ENCODE assay signal across 21 cellular contexts in the genomic region with DNA sequence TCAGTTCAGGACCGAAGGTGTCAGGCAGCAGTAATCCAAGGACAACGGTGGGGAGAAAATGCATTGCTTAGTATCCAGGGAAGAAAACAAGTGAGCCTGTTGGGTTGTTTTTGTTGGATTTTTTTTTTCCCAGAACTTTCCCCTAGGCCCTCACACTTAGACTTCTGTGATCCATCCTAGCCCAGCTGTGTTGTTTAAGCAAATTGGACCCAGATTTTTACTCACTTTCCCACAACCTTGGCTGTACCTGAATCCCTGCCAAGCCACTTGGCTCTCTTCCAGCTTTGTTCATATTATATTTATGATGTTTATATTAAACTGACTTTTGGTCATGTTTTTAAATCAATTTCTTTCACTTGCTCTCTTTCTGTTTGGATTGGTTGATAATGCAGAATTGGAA. TPM values are rescaled to one million over a fixed set of nuclear protein-coding genes. Genes with fewer than 3 reads are reported as not detected.
DNase-seq lines count a peak whose midpoint lies in the region; ATAC-seq and TF ChIP-seq lines count a peak whose summit lies in the region.
"Had no signal": no experiment of that assay in that cellular context is flagged by ENCODE, and none has a peak within 500 bp of the region (broad histone marks: within the 10 kb centered on the region; RNA-seq: fewer than 3 reads in every experiment).

No MANE protein-coding gene starts in this region.

- no peaks in the 10 kb centered on the region for H3K36me3 Mint-ChIP-seq in nephron (ENCODE audit: low read depth)
- H3K36me3 Mint-ChIP-seq: activated naive CD4-positive, alpha-beta T cell treated with anti-CD3 and anti-CD28 coated beads, Interleukin-2, amount 10 ng/mL, durations not matched to agents 7 days and 5 days; memory B cell; natural killer cell had no signal

- H3K9me3 ChIP-seq in colonic mucosa = no peaks in the 10 kb centered on the region
- H3K9me3 ChIP-seq: spleen had no signal

- peak overlapping the region; percentile 89 to 92 (median 92) for H3K27ac Mint-ChIP-seq in nephron
- H3K27ac Mint-ChIP-seq: activated CD8-positive, alpha-beta T cell treated with anti-CD3 and anti-CD28 coated beads for 36 hours; activated naive CD4-positive, alpha-beta T cell treated with anti-CD3 and anti-CD28 coated beads, Interleukin-2, amount 10 ng/mL, durations not matched to agents 7 days and 5 days; activated T-cell treated with anti-CD3 and anti-CD28 coated beads, Interleukin-2, amount 50 U/mL, for 24 hours; memory B cell; natural killer cell; T-helper 2 cell treated with Interferon-gamma antibody and Interleukin-4, amounts not matched to agents 5 μg/mL and 100 μg/mL, for 36 hours had no signal

- H3K9me3 Mint-ChIP-seq in nephron = no peaks in the 10 kb centered on the region
- H3K9me3 Mint-ChIP-seq: activated CD8-positive, alpha-beta T cell treated with anti-CD3 and anti-CD28 coated beads for 36 hours; activated naive CD4-positive, alpha-beta T cell treated with anti-CD3 and anti-CD28 coated beads, Interleukin-2, amount 10 ng/mL, durations not matched to agents 7 days and 5 days; activated T-cell treated with anti-CD3 and anti-CD28 coated beads, Interleukin-2, amount 50 U/mL, for 24 hours; memory B cell; natural killer cell; T-helper 2 cell treated with Interferon-gamma antibody and Interleukin-4, amounts not matched to agents 5 μg/mL and 100 μg/mL, for 36 hours had no signal

- H3K4me1 ChIP-seq in colonic mucosa = no peaks in the 10 kb centered on the region
- H3K4me1 ChIP-seq: spleen had no signal

- peak overlapping the region in 1 of 3 experiments; percentile 2 for H3K4me3 Mint-ChIP-seq in nephron
- H3K4me3 Mint-ChIP-seq: activated CD8-positive, alpha-beta T cell treated with anti-CD3 and anti-CD28 coated beads for 36 hours; activated naive CD4-positive, alpha-beta T cell treated with anti-CD3 and anti-CD28 coated beads, Interleukin-2, amount 10 ng/mL, durations not matched to agents 7 days and 5 days; activated T-cell treated with anti-CD3 and anti-CD28 coated beads, Interleukin-2, amount 50 U/mL, for 24 hours; memory B cell; natural killer cell; T-helper 2 cell treated with Interferon-gamma antibody and Interleukin-4, amounts not matched to agents 5 μg/mL and 100 μg/mL, for 36 hours had no signal

- H3K27ac ChIP-seq in colonic mucosa = no peak overlapping the region
- H3K27ac ChIP-seq: spleen had no signal

- TF ChIP-seq CTCF in LNCaP clone FGC (IDR thresholded peaks at IDR 0.05; ENCODE audit: control insufficient read depth, extremely low read depth, insufficient read depth) (no peak), colonic mucosa (IDR thresholded peaks at IDR 0.05) (no peak), nephron (IDR thresholded peaks at IDR 0.05; ENCODE audit: unreplicated experiment in 3 of 3) (no peak), foreskin fibroblast (IDR thresholded peaks at IDR 0.05; ENCODE audit: low read depth, low read length) (no peak)

- H3K4me1 Mint-ChIP-seq in nephron = peaks cover 60% of the 10 kb centered on the region
- H3K4me1 Mint-ChIP-seq: activated naive CD4-positive, alpha-beta T cell treated with anti-CD3 and anti-CD28 coated beads, Interleukin-2, amount 10 ng/mL, durations not matched to agents 7 days and 5 days; natural killer cell had no signal

- H3K27me3 Mint-ChIP-seq in nephron (ENCODE audit: low read depth) = peaks cover 3% of the 10 kb centered on the region
- H3K27me3 Mint-ChIP-seq: activated T-cell treated with anti-CD3 and anti-CD28 coated beads, Interleukin-2, amount 50 U/mL, for 24 hours had no signal

- H3K36me3 ChIP-seq in colonic mucosa (no peaks in the 10 kb centered on the region), H7 (replicated peaks; ENCODE audit: control insufficient read depth, insufficient read depth, low read length) (no peaks in the 10 kb centered on the region)

- no peaks in the 10 kb centered on the region for H3K27me3 ChIP-seq in colonic mucosa
- H3K27me3 ChIP-seq in H7 (ENCODE audit: control insufficient read depth, insufficient read depth, low read length) = no peaks in the 10 kb centered on the region
- H3K27me3 ChIP-seq: dorsolateral prefrontal cortex, spleen had no signal

- no peak for ATAC-seq in GM18498 (IDR thresholded peaks at IDR 0.05; ENCODE audit: unreplicated experiment)
- ATAC-seq: activated CD8-positive, alpha-beta T cell treated with anti-CD3 and anti-CD28 coated beads for 36 hours; natural killer cell had no signal

- peak overlapping the region in 1 of 2 donors; percentile 9 for H3K9ac ChIP-seq in colonic mucosa (ENCODE audit: low read depth in 2 of 2, low read length in 2 of 2)

- intact Hi-C loops in colonic mucosa (cut with DNase I) = no loop called here

- H3K4me3 ChIP-seq in LNCaP clone FGC (ENCODE audit: low read depth, low read length) = no peak overlapping the region
- H3K4me3 ChIP-seq in colonic mucosa = no peak overlapping the region
- no peak overlapping the region for H3K4me3 ChIP-seq in foreskin fibroblast (ENCODE audit: low read depth in 1 of 2, low read length in 2 of 2)
- H3K4me3 ChIP-seq in H7 (ENCODE audit: insufficient read depth, low read depth, low read length) = no peak overlapping the region
- H3K4me3 ChIP-seq: dorsolateral prefrontal cortex, spleen had no signal

- DNase-seq in LNCaP clone FGC (ENCODE audit: low read depth) = peak; percentile 27
- DNase-seq in NCI-H748 (lab: John Stamatoyannopoulos, UW; ENCODE audit: unreplicated experiment) = peak; percentile 38
- peak; percentile 84 for DNase-seq in colonic mucosa
- DNase-seq in H4 (ENCODE audit: low spot score) = no peak
- no peak for DNase-seq in foreskin fibroblast
- DNase-seq in H7 = no peak
- DNase-seq: activated CD4-positive, CD25-positive, alpha-beta regulatory T cell; activated CD8-positive, alpha-beta T cell treated with anti-CD3 and anti-CD28 coated beads for 36 hours; activated naive CD4-positive, alpha-beta T cell treated with anti-CD3 and anti-CD28 coated beads, Interleukin-2, amount 10 ng/mL, durations not matched to agents 7 days and 5 days; activated T-cell treated with anti-CD3 and anti-CD28 coated beads, Interleukin-2, amount 50 U/mL, for 24 hours; dorsolateral prefrontal cortex; erythroblast; natural killer cell; NCI-H446 treated with DMSO at 0.1 percent for 48 hours; SIG-M5; spleen; stimulated activated CD8-positive, alpha-beta memory T cell treated with anti-CD3 and anti-CD28 coated beads, Interleukin-4, amount 100 ng/mL, for 48 hours had no signal

RNA-seq across cellular contexts. Expression of a gene that starts 16.5 kb away (rescaled TPM):
- 1,000 to 10,000 TPM in 1 of 2 donors, 100 to 1,000 TPM in 1; 489 to 1,049 TPM for total RNA-seq in colonic mucosa
- not detected in 2 replicates for total RNA-seq in H4 (2014; rRNA removed; shearing (Covaris generic))
- total RNA-seq in H7 (2014; rRNA removed; shearing (Covaris generic)) = not detected in 2 replicates
- total RNA-seq: activated CD8-positive, alpha-beta T cell treated with anti-CD3 and anti-CD28 coated beads for 36 hours; natural killer cell had no signal

Comparison
In these comparisons a context has a peak if more than half of its experiments do, and no peak if none do; other contexts are left out.
1. DNase-seq: peak in LNCaP clone FGC (single experiment), NCI-H748 (single experiment) and colonic mucosa (single experiment); none in H4 (single experiment), foreskin fibroblast (0 of 2) and H7 (single experiment).
2. RNA of a gene that starts 16.5 kb away (total RNA-seq): 489 to 1,049 TPM in colonic mucosa; not detected in H4 and not detected in H7; every median in the first group is over 100 times any median in the second.